34 cellular contexts compared by ENCODE assay signal in the genomic region with DNA sequence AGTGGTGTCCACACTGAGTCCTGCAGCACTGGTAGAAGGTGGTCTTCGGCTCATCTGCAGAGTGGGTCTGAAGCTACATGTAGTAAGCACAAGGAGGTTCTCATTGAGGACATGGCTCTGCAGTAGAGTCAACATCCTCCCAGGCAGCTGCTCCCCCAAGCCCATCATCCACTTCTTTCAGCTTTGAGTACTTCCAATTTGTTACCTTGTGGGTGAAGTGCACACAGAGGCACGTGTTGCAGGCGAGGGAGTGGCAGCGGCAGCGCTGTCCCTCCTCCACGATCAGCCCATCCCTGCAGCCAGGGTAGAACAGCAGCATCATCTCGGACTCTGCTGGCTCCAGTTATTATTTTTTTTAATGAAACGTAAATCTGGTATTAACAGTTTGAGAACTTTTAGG. TPM values are rescaled to one million over a fixed set of nuclear protein-coding genes. Genes with fewer than 3 reads are reported as not detected.
DNase-seq lines count a peak whose midpoint lies in the region; ATAC-seq and TF ChIP-seq lines count a peak whose summit lies in the region.
"Had no signal": no experiment of that assay in that cellular context is flagged by ENCODE, and none has a peak within 500 bp of the region (broad histone marks: within the 10 kb centered on the region; RNA-seq: fewer than 3 reads in every experiment).

No MANE protein-coding gene starts in this region.

- H3K4me3 ChIP-seq in heart right ventricle: no peak overlapping the region
- H3K4me3 ChIP-seq: cardiac muscle cell, coronary artery, lung, MG63, mucosa of descending colon, ovary, skin epidermis, tibial artery had no signal

- WGBS in heart right ventricle, 2 donors: 66 to 67% methylated on average over 8 of the region's 8 CpGs

- peaks cover 0 to 90% (median 74%) of the 10 kb centered on the region in 7 donors for H3K27me3 ChIP-seq in heart right ventricle
- H3K27me3 ChIP-seq: ovary had no signal

- H3K27ac ChIP-seq in heart right ventricle: no peak overlapping the region
- H3K27ac ChIP-seq: cardiac muscle cell, coronary artery, ovary, skin epidermis, tibial artery had no signal

- peaks cover 0 to 32% (median 16%) of the 10 kb centered on the region in 9 donors for H3K4me1 ChIP-seq in heart right ventricle

- TF ChIP-seq CTCF in heart right ventricle (IDR thresholded peaks at IDR 0.05): no peak

- intact Hi-C loops in heart right ventricle (cut with DNase I): loop anchor here in 3 of 10 donors (10.0 kb wide), 2 partner anchors 588 to 608 kb away; no protein-coding TSS in a partner anchor

- no peaks in the 10 kb centered on the region for H3K9me3 ChIP-seq in heart right ventricle
- H3K9me3 ChIP-seq: MG63, mucosa of descending colon, ovary, tibial artery had no signal

- DNase-seq in NCI-H1417 (lab: John Stamatoyannopoulos, UW): peak; percentile 24 to 77 (median 75)
- DNase-seq in NCI-H1417 treated with DMSO at 0.1 percent for 48 hours (lab: John Stamatoyannopoulos, UW): no peak
- peak; percentile 87 for DNase-seq in NCI-H1436 (lab: John Stamatoyannopoulos, UW)
- peak; percentile 30 for DNase-seq in NCI-H524 treated with DMSO at 0.1 percent for 48 hours (lab: John Stamatoyannopoulos, UW)
- DNase-seq in left kidney (ENCODE audit: low read depth, low spot score): peak; percentile 15
- DNase-seq in kidney tubule cell (ENCODE audit: low spot score): no peak
- DNase-seq in NCI-H146 (lab: John Stamatoyannopoulos, UW): no peak
- DNase-seq in heart right ventricle: no peak
- DNase-seq: 8988T; activated CD4-positive, alpha-beta T cell treated with anti-CD3 and anti-CD28 coated beads for 1 hour; activated CD8-positive, alpha-beta T cell treated with anti-CD3 and anti-CD28 coated beads for 36 hours; activated effector memory CD4-positive, alpha-beta T cell treated with Interleukin-2 at 50 U/mL for 16 hours; anterior cingulate cortex; CD4-positive, CD25-positive, alpha-beta regulatory T cell; effector memory CD4-positive, alpha-beta T cell; erythroblast; H9; head of caudate nucleus; KBM-7; MG63; mucosa of descending colon; NCI-H1930; NCI-H526 treated with DMSO at 0.1 percent for 48 hours; ovary; T-helper 2 cell; tibial artery had no signal

- no peaks in the 10 kb centered on the region for H3K36me3 ChIP-seq in heart right ventricle
- H3K36me3 ChIP-seq: cardiac muscle cell, MG63, ovary, tibial artery had no signal

- ATAC-seq in heart right ventricle: no peak
- ATAC-seq: activated CD8-positive, alpha-beta T cell treated with anti-CD3 and anti-CD28 coated beads for 36 hours; mucosa of descending colon; natural killer cell treated with Interleukin-12 subunit alpha and Interleukin-12 subunit beta and Interleukin-15 and Interleukin-18, amount 100 ng/mL, for 72 hours; SK-N-SH treated with all-trans-retinoic acid at 6 μM for 48 hours had no signal

RNA-seq across cellular contexts. Expression of a gene that starts 1.8 kb away (rescaled TPM):
- 1 to 10 TPM in 2 of 10 donors, under 1 TPM in 8; 0.04 to 1.2 (median 0.44) TPM for total RNA-seq in heart right ventricle
- polyA plus RNA-seq in heart right ventricle: under 1 TPM; 0.16 to 0.37 TPM
- total RNA-seq: fibroblast of villous mesenchyme; natural killer cell treated with Interleukin-12 subunit alpha and Interleukin-12 subunit beta and Interleukin-15 and Interleukin-18, amount 100 ng/mL, for 72 hours; OCI-LY7 had no signal

RNA-seq across cellular contexts. Expression of a gene that starts 29.8 kb away (rescaled TPM):
- 10 to 100 TPM; 44.4 to 70.6 (median 58.0) TPM for total RNA-seq in heart right ventricle
- 10 to 100 TPM; 27.1 to 97.2 TPM for polyA plus RNA-seq in heart right ventricle

Comparison
In these comparisons a context has a peak if more than half of its experiments do, and no peak if none do; other contexts are left out.
1. DNase-seq: peak in NCI-H1417 (3 of 3), NCI-H1436 (single experiment), NCI-H524 treated with DMSO at 0.1 percent for 48 hours (single experiment) and left kidney (single experiment); none in NCI-H1417 treated with DMSO at 0.1 percent for 48 hours (single experiment), kidney tubule cell (single experiment), NCI-H146 (single experiment) and heart right ventricle (0 of 2).